13 cellular contexts compared by ENCODE assay signal in genomic region chr20:15653396-15654207, GRCh38.
DNase-seq lines count a peak whose midpoint lies in the region; ATAC-seq and TF ChIP-seq lines count a peak whose summit lies in the region.
"Had no signal": no experiment of that assay in that cellular context is flagged by ENCODE, and none has a peak within 500 bp of the region (broad histone marks: within the 10 kb centered on the region; RNA-seq: fewer than 3 reads in every experiment).

No MANE protein-coding gene starts in this region.

- H3K36me3 Mint-ChIP-seq in WTC11, result no peaks in the 10 kb centered on the region
- H3K36me3 Mint-ChIP-seq: CD8-positive, alpha-beta T cell; IgD-negative memory B cell had no signal

- WGBS in mesenchymal stem cell, result 79% methylated on average over 8 of the region's 8 CpGs
- 92% methylated on average over 8 of the region's 8 CpGs for WGBS in thyroid gland, 2 donors

- H3K4me3 ChIP-seq in mesenchymal stem cell (ENCODE audit: insufficient read depth in 1 of 2, low read depth in 1 of 2, low read length in 2 of 2) (no peak overlapping the region), thyroid gland (replicated peaks in 1 of 3) (no peak overlapping the region), gastrocnemius medialis (no peak overlapping the region)
- H3K4me3 ChIP-seq: GM12878 had no signal

- H4K91ac ChIP-seq in mesenchymal stem cell (ENCODE audit: low read length), result no peak overlapping the region

- no peak overlapping the region for H2BK12ac ChIP-seq in mesenchymal stem cell (ENCODE audit: low read length in 2 of 2)

- H3K9ac ChIP-seq in mesenchymal stem cell (ENCODE audit: low read length), result no peak overlapping the region

- no peak overlapping the region for H3K27ac Mint-ChIP-seq in WTC11
- H3K27ac Mint-ChIP-seq: CD8-positive, alpha-beta T cell; H9 had no signal

- peak; percentile 33 for ATAC-seq in WTC11
- no peak for ATAC-seq in GM19023 (IDR thresholded peaks at IDR 0.05; ENCODE audit: unreplicated experiment)
- no peak for ATAC-seq in gastrocnemius medialis
- ATAC-seq: CD8-positive, alpha-beta T cell had no signal

- TF ChIP-seq CTCF in WTC11 (IDR thresholded peaks at IDR 0.05), result no peak
- TF ChIP-seq CTCF in thyroid gland (IDR thresholded peaks at IDR 0.05), result no peak
- no peak for TF ChIP-seq CTCF in gastrocnemius medialis (IDR thresholded peaks at IDR 0.05 in 4 of 5, conservative IDR thresholded peaks at IDR 0.05 in 1 of 5)

- no peak overlapping the region for H3K27ac ChIP-seq in mesenchymal stem cell (ENCODE audit: low read length, poor library complexity, severe bottlenecking)
- no peak overlapping the region for H3K27ac ChIP-seq in thyroid gland
- no peak overlapping the region for H3K27ac ChIP-seq in gastrocnemius medialis

- in situ Hi-C loops in gastrocnemius medialis (cut with MboI; ENCODE audit: low sequenced_read_pairs in 4 of 4), result no loop called here

- no peak for TF ChIP-seq POLR2A in thyroid gland (IDR thresholded peaks at IDR 0.05)
- TF ChIP-seq POLR2A in gastrocnemius medialis (IDR thresholded peaks at IDR 0.05), result no peak

- no peaks in the 10 kb centered on the region for H3K79me1 ChIP-seq in mesenchymal stem cell (replicated peaks; ENCODE audit: low read length, poor library complexity, severe bottlenecking)

- no peak overlapping the region for H2AK5ac ChIP-seq in mesenchymal stem cell (ENCODE audit: low read length, severe bottlenecking)

- H3K23ac ChIP-seq in mesenchymal stem cell (ENCODE audit: low read length in 2 of 2), result no peak overlapping the region

- H3K9me3 Mint-ChIP-seq in WTC11, result no peaks in the 10 kb centered on the region
- H3K9me3 Mint-ChIP-seq: H9, IgD-negative memory B cell had no signal

- H2BK15ac ChIP-seq in mesenchymal stem cell (ENCODE audit: low read depth, poor library complexity, severe bottlenecking), result no peak overlapping the region

- H3K36me3 ChIP-seq in mesenchymal stem cell (ENCODE audit: control insufficient read depth in 1 of 2, insufficient read depth in 2 of 2, low read depth in 1 of 2, low read length in 2 of 2) (no peaks in the 10 kb centered on the region), thyroid gland (no peaks in the 10 kb centered on the region), gastrocnemius medialis (no peaks in the 10 kb centered on the region)

- H3K4me1 ChIP-seq in mesenchymal stem cell (ENCODE audit: control insufficient read depth, insufficient read depth, low read depth, low read length), result no peaks in the 10 kb centered on the region
- H3K4me1 ChIP-seq in thyroid gland, result no peaks in the 10 kb centered on the region
- no peaks in the 10 kb centered on the region for H3K4me1 ChIP-seq in gastrocnemius medialis

- intact Hi-C loops in thyroid gland (cut with DNase I) (no loop called here), gastrocnemius medialis (cut with DNase I; ENCODE audit: low total_unique reads) (no loop called here)

- CTCF ChIA-PET in WTC11 (lab: Charles Lee), result interaction anchor here (0.5 to 2.3 kb wide), 29 partner anchors 9 to 1104 kb away, joined by 3 to 33 read pairs (median 4); no protein-coding TSS in a partner anchor

- peak; percentile 1 for DNase-seq in ELF-1 (ENCODE audit: low read depth, low spot score)
- no peak for DNase-seq in WTC11 (ENCODE audit: low spot score)
- DNase-seq in mesenchymal stem cell, result peak; percentile 65
- no peak for DNase-seq in thyroid gland
- no peak for DNase-seq in gastrocnemius medialis
- no peak for DNase-seq in NCI-H2227 treated with DMSO at 0.1 percent for 48 hours (lab: John Stamatoyannopoulos, UW)
- DNase-seq: CD8-positive, alpha-beta T cell; NCI-H2081 treated with DMSO at 0.1 percent for 48 hours; Right ventricle myocardium superior had no signal

- POLR2A ChIA-PET in WTC11 (lab: Charles Lee), result interaction anchor here (0.6 kb wide), 1 partner anchor 112 kb away, joined by 3 read pairs; no protein-coding TSS in a partner anchor

- no peaks in the 10 kb centered on the region for H3K9me3 ChIP-seq in mesenchymal stem cell (ENCODE audit: control insufficient read depth, low read length)
- H3K9me3 ChIP-seq in thyroid gland, result no peaks in the 10 kb centered on the region
- H3K9me3 ChIP-seq in gastrocnemius medialis, result no peaks in the 10 kb centered on the region

- no peak overlapping the region for H2AFZ ChIP-seq in mesenchymal stem cell (ENCODE audit: low read depth, low read length)

- H3K27me3 Mint-ChIP-seq in WTC11 (ENCODE audit: low read depth), result no peaks in the 10 kb centered on the region
- H3K27me3 Mint-ChIP-seq: IgD-negative memory B cell had no signal

- no peak overlapping the region for H3K14ac ChIP-seq in mesenchymal stem cell (ENCODE audit: low read length in 2 of 2)

- H3K4me1 Mint-ChIP-seq in WTC11, result peaks cover 11% of the 10 kb centered on the region

- no peak overlapping the region for H3K4me2 ChIP-seq in mesenchymal stem cell (ENCODE audit: low read length, poor library complexity, severe bottlenecking)

- no peak overlapping the region for H4K8ac ChIP-seq in mesenchymal stem cell (ENCODE audit: low read length)

- no peak overlapping the region for H3K18ac ChIP-seq in mesenchymal stem cell (ENCODE audit: low read depth in 1 of 2, low read length in 2 of 2)

- no peak overlapping the region for H3K4me3 Mint-ChIP-seq in WTC11
- H3K4me3 Mint-ChIP-seq: CD8-positive, alpha-beta T cell; H9; IgD-negative memory B cell had no signal

- no peak overlapping the region for H2BK5ac ChIP-seq in mesenchymal stem cell (ENCODE audit: low read depth, low read length, poor library complexity, severe bottlenecking)

- H3K4ac ChIP-seq in mesenchymal stem cell (ENCODE audit: low read depth in 1 of 2, low read length in 2 of 2), result no peak overlapping the region

- no peaks in the 10 kb centered on the region for H3K27me3 ChIP-seq in mesenchymal stem cell (ENCODE audit: control insufficient read depth in 1 of 2, insufficient read depth in 1 of 2, low read length in 2 of 2)
- no peaks in the 10 kb centered on the region for H3K27me3 ChIP-seq in thyroid gland
- H3K27me3 ChIP-seq in gastrocnemius medialis, result no peaks in the 10 kb centered on the region

- H2BK120ac ChIP-seq in mesenchymal stem cell (ENCODE audit: low read depth, low read length), result no peak overlapping the region

TF ChIP-seq in WTC11, 78 proteins besides CTCF, POLR2A, EP300 and RAD21:
- TF ChIP-seq CREM (CRISPR knock-in tag; IDR thresholded peaks at IDR 0.05), result no peak
- no peak for TF ChIP-seq ZBTB43 (CRISPR knock-in tag; IDR thresholded peaks at IDR 0.05)
- no peak for TF ChIP-seq TCF7 (CRISPR knock-in tag; IDR thresholded peaks at IDR 0.05; ENCODE audit: low read depth)
- TF ChIP-seq NR3C1 (CRISPR knock-in tag; conservative IDR thresholded peaks at IDR 0.05; ENCODE audit: low read depth), result no peak
- no peak for TF ChIP-seq E2F1 (CRISPR knock-in tag; IDR thresholded peaks at IDR 0.05)
- TF ChIP-seq ZNF416 (CRISPR knock-in tag; IDR thresholded peaks at IDR 0.05), result no peak
TF ChIP-seq in WTC11: peak in this region for 0.

Comparison
In these comparisons a context has a peak if more than half of its experiments do, and no peak if none do; other contexts are left out.
1. DNase-seq: peak in ELF-1 (single experiment) and mesenchymal stem cell (single experiment); none in WTC11 (single experiment), thyroid gland (0 of 2), gastrocnemius medialis (0 of 2) and NCI-H2227 treated with DMSO at 0.1 percent for 48 hours (single experiment).